1 cellular context compared by ENCODE assay signal in the genomic region with DNA sequence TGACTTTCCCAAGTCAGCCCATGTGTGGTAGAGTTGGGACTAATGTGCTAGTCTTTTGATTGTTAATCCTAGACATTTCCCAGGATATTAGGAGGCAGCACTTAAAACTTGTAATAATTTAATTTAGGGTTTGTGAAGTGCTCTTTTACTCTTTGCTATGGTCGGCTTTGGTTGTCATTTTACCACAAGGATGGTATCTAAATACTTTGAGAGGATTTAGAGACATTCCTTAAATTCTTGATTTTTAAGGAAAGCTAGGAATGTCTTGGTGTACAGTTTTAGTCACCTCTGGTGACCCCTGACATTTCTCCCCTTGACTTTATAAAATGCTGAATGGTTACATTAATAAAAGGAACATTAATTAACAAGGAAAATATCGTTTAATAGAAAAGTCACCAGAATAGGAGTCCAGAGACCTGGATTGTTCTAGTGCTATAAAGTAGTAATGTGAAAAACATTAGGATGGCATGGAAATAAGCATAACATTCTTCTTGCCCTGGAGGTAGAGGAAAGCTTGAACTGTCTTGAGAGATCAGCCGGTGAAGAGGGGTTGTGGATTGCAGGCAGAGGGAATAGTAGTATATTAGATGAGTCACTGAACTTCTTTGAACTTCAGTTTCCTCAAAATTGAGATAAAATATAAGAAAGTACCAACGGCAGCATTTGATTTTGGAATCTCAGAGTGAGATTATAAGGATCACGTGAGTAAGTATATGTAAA.
A peak's percentile ranks its signal among the peaks of the same experiment; 100 is the strongest.
TF ChIP-seq lines count a peak whose summit lies in the region.

No MANE protein-coding gene starts in this region.

TF ChIP-seq in H1, 55 proteins besides CTCF, POLR2A, EP300 and RAD21:
- TF ChIP-seq SP2 (IDR thresholded peaks at IDR 0.05; ENCODE audit: low read length) = no peak
- no peak for TF ChIP-seq CHD2 (IDR thresholded peaks at IDR 0.05; ENCODE audit: low read length)
- no peak for TF ChIP-seq RXRA (IDR thresholded peaks at IDR 0.05; ENCODE audit: insufficient read depth, low read depth, low read length)
- peak; percentile 15; the same call in 1 of the 2 replicates for TF ChIP-seq TEAD4 (IDR thresholded peaks at IDR 0.05; ENCODE audit: low read depth, low read length)
- TF ChIP-seq SRF (IDR thresholded peaks at IDR 0.05; ENCODE audit: low read depth, low read length) = no peak
- TF ChIP-seq SAP30 (IDR thresholded peaks at IDR 0.05; ENCODE audit: insufficient read depth, insufficient replicate concordance, low read length) = no peak
- TF ChIP-seq PHF8 (conservative IDR thresholded peaks at IDR 0.05; ENCODE audit: low read depth, low read length) = no peak
